Comparison of ENCODE assay signal across 3 cellular contexts in genomic region chr7:97578225-97578624, GRCh38.
"Had no signal": no experiment of that assay in that cellular context is flagged by ENCODE, and none has a peak within 500 bp of the region (broad histone marks: within the 10 kb centered on the region; RNA-seq: fewer than 3 reads in every experiment).

No MANE protein-coding gene starts in this region.

- H3K4me3 ChIP-seq: GM12878 had no signal

- DNase-seq: GDM1, GF-D8 had no signal
